ENCODE assay signal across 26 cellular contexts in the genomic region with DNA sequence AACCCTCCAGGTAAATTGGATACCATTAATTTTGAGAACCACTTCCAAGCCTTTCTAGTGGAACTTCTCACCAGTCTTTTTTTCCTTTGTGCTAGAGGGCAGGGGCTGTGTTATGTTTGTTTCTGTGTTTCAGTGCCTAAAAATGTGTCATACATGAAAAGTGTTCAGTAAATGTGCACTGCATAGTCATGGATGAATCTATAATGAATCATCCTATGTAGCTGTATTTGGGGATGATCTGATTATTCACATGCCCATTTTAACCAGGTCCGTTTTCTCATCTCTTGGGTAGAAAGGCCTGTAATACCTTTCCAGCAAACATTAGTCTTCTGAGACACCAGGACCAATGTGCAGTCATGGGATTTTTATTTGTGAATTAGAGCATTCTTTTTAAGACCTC.
"Had no signal": no experiment of that assay in that cellular context is flagged by ENCODE, and none has a peak within 500 bp of the region (broad histone marks: within the 10 kb centered on the region; RNA-seq: fewer than 3 reads in every experiment).

No MANE protein-coding gene starts in this region.

- H3K4me1 ChIP-seq: colonic mucosa, esophagus squamous epithelium, gastrocnemius medialis, lower lobe of right lung, right lobe of liver, suprapubic skin, transverse colon, upper lobe of right lung, uterus had no signal

- H3K36me3 ChIP-seq: colonic mucosa, esophagus squamous epithelium, gastrocnemius medialis, lower lobe of right lung, ovary, right lobe of liver, suprapubic skin, transverse colon, upper lobe of right lung, uterus had no signal

- H3K27ac Mint-ChIP-seq: dendritic cell treated with granulocyte-macrophage colony-stimulating factor and Interleukin-4, amounts not matched to agents 40 ng/mL and 50 ng/mL, for 4 days; endodermal cell; naive thymus-derived CD8-positive, alpha-beta T cell; nephron progenitor cell; stimulated activated naive B cell treated with anti-CD40 and anti-IgM and Interleukin-4, amounts not matched to agents 10 μg/mL and 1 μg/mL and 100 μg/mL, for 72 hours; stimulated activated naive CD8-positive, alpha-beta T cell treated with anti-CD3 and anti-CD28 coated beads, Interleukin-15, Interleukin-2, amounts not matched to agents 100 ng/mL and 50 ng/mL, for 24 hours had no signal

- DNase-seq: colonic mucosa; effector CD8-positive, alpha-beta T cell; endodermal cell; erythroblast; esophagus squamous epithelium; gastrocnemius medialis; head of caudate nucleus; left ventricle myocardium superior; lower lobe of right lung; naive thymus-derived CD8-positive, alpha-beta T cell; nephron progenitor cell; occipital lobe; ovary; posterior cingulate gyrus; retina; right lobe of liver; small intestine; stimulated activated CD4-positive, alpha-beta T cell treated with anti-CD3 and anti-CD28 coated beads, Interleukin-15, amount 100 ng/mL, for 24 hours; stimulated activated CD4-positive, alpha-beta T cell treated with anti-CD3 and anti-CD28 coated beads, Interleukin-2, amount 100 ng/mL, for 48 hours; stimulated activated naive B cell treated with anti-CD40 and anti-IgM and Interleukin-4, amounts not matched to agents 10 μg/mL and 1 μg/mL and 100 μg/mL, for 72 hours; transverse colon; upper lobe of right lung; uterus had no signal

- H3K4me3 Mint-ChIP-seq: dendritic cell treated with granulocyte-macrophage colony-stimulating factor and Interleukin-4, amounts not matched to agents 40 ng/mL and 50 ng/mL, for 4 days; endodermal cell; naive thymus-derived CD8-positive, alpha-beta T cell; nephron progenitor cell; stimulated activated naive B cell treated with anti-CD40 and anti-IgM and Interleukin-4, amounts not matched to agents 10 μg/mL and 1 μg/mL and 100 μg/mL, for 72 hours; stimulated activated naive CD8-positive, alpha-beta T cell treated with anti-CD3 and anti-CD28 coated beads, Interleukin-15, Interleukin-2, amounts not matched to agents 100 ng/mL and 50 ng/mL, for 24 hours had no signal

- ATAC-seq: gastrocnemius medialis; left ventricle myocardium superior; lower lobe of right lung; naive thymus-derived CD8-positive, alpha-beta T cell; right lobe of liver; stimulated activated naive B cell treated with anti-CD40 and anti-IgM and Interleukin-4, amounts not matched to agents 10 μg/mL and 1 μg/mL and 100 μg/mL, for 72 hours; upper lobe of right lung had no signal

- H3K9me3 Mint-ChIP-seq: dendritic cell treated with granulocyte-macrophage colony-stimulating factor and Interleukin-4, amounts not matched to agents 40 ng/mL and 50 ng/mL, for 4 days; nephron progenitor cell; stimulated activated naive CD8-positive, alpha-beta T cell treated with anti-CD3 and anti-CD28 coated beads, Interleukin-15, Interleukin-2, amounts not matched to agents 100 ng/mL and 50 ng/mL, for 24 hours had no signal

- H3K9me3 ChIP-seq: colonic mucosa, esophagus squamous epithelium, lower lobe of right lung, ovary, right lobe of liver, suprapubic skin, transverse colon, upper lobe of right lung, uterus had no signal

- H3K27ac ChIP-seq: colonic mucosa, esophagus squamous epithelium, gastrocnemius medialis, lower lobe of right lung, ovary, right lobe of liver, suprapubic skin, transverse colon, upper lobe of right lung, uterus had no signal

- H3K4me1 Mint-ChIP-seq: naive thymus-derived CD8-positive, alpha-beta T cell; nephron progenitor cell; stimulated activated naive B cell treated with anti-CD40 and anti-IgM and Interleukin-4, amounts not matched to agents 10 μg/mL and 1 μg/mL and 100 μg/mL, for 72 hours had no signal

- H3K4me3 ChIP-seq: colonic mucosa, esophagus squamous epithelium, gastrocnemius medialis, lower lobe of right lung, ovary, right lobe of liver, suprapubic skin, transverse colon, upper lobe of right lung, uterus had no signal

- H3K27me3 Mint-ChIP-seq: dendritic cell treated with granulocyte-macrophage colony-stimulating factor and Interleukin-4, amounts not matched to agents 40 ng/mL and 50 ng/mL, for 4 days; naive thymus-derived CD8-positive, alpha-beta T cell; stimulated activated naive B cell treated with anti-CD40 and anti-IgM and Interleukin-4, amounts not matched to agents 10 μg/mL and 1 μg/mL and 100 μg/mL, for 72 hours; stimulated activated naive CD8-positive, alpha-beta T cell treated with anti-CD3 and anti-CD28 coated beads, Interleukin-15, Interleukin-2, amounts not matched to agents 100 ng/mL and 50 ng/mL, for 24 hours had no signal

- H3K36me3 Mint-ChIP-seq: naive thymus-derived CD8-positive, alpha-beta T cell; stimulated activated naive B cell treated with anti-CD40 and anti-IgM and Interleukin-4, amounts not matched to agents 10 μg/mL and 1 μg/mL and 100 μg/mL, for 72 hours had no signal

- H3K27me3 ChIP-seq: colonic mucosa, esophagus squamous epithelium, gastrocnemius medialis, ovary, right lobe of liver, suprapubic skin, transverse colon, upper lobe of right lung, uterus had no signal
